Comparison of ENCODE assay signal across 32 cellular contexts in genomic region chr22:36002861-36003260, GRCh38. TPM values are rescaled to one million over a fixed set of nuclear protein-coding genes. Genes with fewer than 3 reads are reported as not detected.
"Had no signal": no experiment of that assay in that cellular context is flagged by ENCODE, and none has a peak within 500 bp of the region (broad histone marks: within the 10 kb centered on the region; RNA-seq: fewer than 3 reads in every experiment).

No MANE protein-coding gene starts in this region.

- H3K27ac Mint-ChIP-seq: activated B cell treated with CpG ODN at 0.5 μM for 24 hours; activated CD8-positive, alpha-beta T cell treated with anti-CD3 and anti-CD28 coated beads for 36 hours; activated naive CD4-positive, alpha-beta T cell treated with anti-CD3 and anti-CD28 coated beads for 36 hours; activated naive CD4-positive, alpha-beta T cell treated with anti-CD3 and anti-CD28 coated beads, Interleukin-2, amount 50 U/mL, for 24 hours; activated naive CD8-positive, alpha-beta T cell treated with anti-CD3 and anti-CD28 coated beads for 36 hours; activated naive CD8-positive, alpha-beta T cell treated with anti-CD3 and anti-CD28 coated beads, Interleukin-2, amount 50 U/mL, for 24 hours; activated T-helper 17 cell treated with anti-CD3 and anti-CD28 coated beads, Interleukin-2, amount 50 U/mL, for 72 hours; T-helper 2 cell treated with Interferon-gamma antibody and Interleukin-4, amounts not matched to agents 5 μg/mL and 100 μg/mL, for 36 hours had no signal

- H3K9me3 Mint-ChIP-seq: activated B cell treated with CpG ODN at 0.5 μM for 24 hours; activated CD8-positive, alpha-beta T cell treated with anti-CD3 and anti-CD28 coated beads for 36 hours; activated naive CD4-positive, alpha-beta T cell treated with anti-CD3 and anti-CD28 coated beads for 36 hours; activated naive CD4-positive, alpha-beta T cell treated with anti-CD3 and anti-CD28 coated beads, Interleukin-2, amount 50 U/mL, for 24 hours; activated naive CD8-positive, alpha-beta T cell treated with anti-CD3 and anti-CD28 coated beads for 36 hours; activated naive CD8-positive, alpha-beta T cell treated with anti-CD3 and anti-CD28 coated beads, Interleukin-2, amount 50 U/mL, for 24 hours; activated T-cell treated with anti-CD3 and anti-CD28 coated beads, Interleukin-2, amount 50 U/mL, for 4 hours; activated T-helper 17 cell treated with anti-CD3 and anti-CD28 coated beads, Interleukin-2, amount 50 U/mL, for 72 hours; T-helper 2 cell treated with Interferon-gamma antibody and Interleukin-4, amounts not matched to agents 5 μg/mL and 100 μg/mL, for 36 hours had no signal

- H3K36me3 ChIP-seq: adrenal gland, esophagus muscularis mucosa, gastrocnemius medialis, heart left ventricle, WERI-Rb-1 had no signal

- H3K4me1 Mint-ChIP-seq: activated B cell treated with CpG ODN at 0.5 μM for 24 hours; activated naive CD4-positive, alpha-beta T cell treated with anti-CD3 and anti-CD28 coated beads, Interleukin-2, amount 50 U/mL, for 24 hours; activated naive CD8-positive, alpha-beta T cell treated with anti-CD3 and anti-CD28 coated beads for 36 hours; activated naive CD8-positive, alpha-beta T cell treated with anti-CD3 and anti-CD28 coated beads, Interleukin-2, amount 50 U/mL, for 24 hours; activated T-helper 17 cell treated with anti-CD3 and anti-CD28 coated beads, Interleukin-2, amount 50 U/mL, for 72 hours had no signal

- H3K4me1 ChIP-seq: foreskin keratinocyte had no signal

- H3K27me3 ChIP-seq: adrenal gland, body of pancreas, esophagus muscularis mucosa, foreskin keratinocyte, gastrocnemius medialis, heart left ventricle had no signal

- H3K9me3 ChIP-seq: adrenal gland, body of pancreas, esophagus muscularis mucosa, gastrocnemius medialis, heart left ventricle had no signal

- H3K27ac ChIP-seq: adrenal gland, body of pancreas, foreskin keratinocyte, gastrocnemius medialis, heart left ventricle, WERI-Rb-1 had no signal

- H3K4me3 ChIP-seq: adrenal gland, body of pancreas, esophagus muscularis mucosa, gastrocnemius medialis, heart left ventricle had no signal

- DNase-seq: activated B cell treated with CpG ODN at 0.5 μM for 24 hours; activated CD4-positive, alpha-beta T cell treated with anti-CD3 and anti-CD28 coated beads for 48 hours; activated CD4-positive, alpha-beta T cell treated with anti-CD3 and anti-CD28 coated beads, Interleukin-2, amount 50 U/mL, for 1 hour; activated CD4-positive, alpha-beta T cell treated with anti-CD3 and anti-CD28 coated beads, Interleukin-2, amount 50 U/mL, for 48 hours; activated CD8-positive, alpha-beta memory T cell treated with anti-CD3 and anti-CD28 coated beads for 24 hours; activated CD8-positive, alpha-beta T cell treated with anti-CD3 and anti-CD28 coated beads for 36 hours; activated effector memory CD4-positive, alpha-beta T cell treated with Interleukin-2 at 50 U/mL for 16 hours; activated gamma-delta T cell treated with Interleukin-2 at 50 U/mL for 16 hours; activated naive CD4-positive, alpha-beta T cell treated with anti-CD3 and anti-CD28 coated beads for 36 hours; activated naive CD8-positive, alpha-beta T cell treated with anti-CD3 and anti-CD28 coated beads for 36 hours; activated naive CD8-positive, alpha-beta T cell treated with anti-CD3 and anti-CD28 coated beads, Interleukin-2, amount 50 U/mL, for 24 hours; activated T-cell treated with anti-CD3 and anti-CD28 coated beads, Interleukin-2, amount 50 U/mL, for 4 hours; adrenal gland; amygdala; aorta; body of pancreas; caudate nucleus; cortex of kidney; dermis blood vessel endothelial cell; effector CD4-positive, alpha-beta T cell; foreskin keratinocyte; gastrocnemius medialis; glutamatergic neuron; heart left ventricle; hypothalamus; T1000; WERI-Rb-1 had no signal

- H3K36me3 Mint-ChIP-seq: activated naive CD8-positive, alpha-beta T cell treated with anti-CD3 and anti-CD28 coated beads for 36 hours had no signal

- ATAC-seq: activated CD4-positive, CD25-positive, alpha-beta regulatory T cell treated with anti-CD3 and anti-CD28 coated beads, Interleukin-2, amount 50 U/mL, for 24 hours; activated CD8-positive, alpha-beta T cell treated with anti-CD3 and anti-CD28 coated beads for 36 hours; activated naive CD8-positive, alpha-beta T cell treated with anti-CD3 and anti-CD28 coated beads, Interleukin-2, amount 50 U/mL, for 24 hours; activated T-cell treated with anti-CD3 and anti-CD28 coated beads, Interleukin-2, amount 50 U/mL, for 4 hours; activated T-helper 17 cell treated with anti-CD3 and anti-CD28 coated beads, Interleukin-2, amount 50 U/mL, for 72 hours; body of pancreas; foreskin keratinocyte; gastrocnemius medialis; heart left ventricle had no signal

- H3K4me3 Mint-ChIP-seq: activated B cell treated with CpG ODN at 0.5 μM for 24 hours; activated CD8-positive, alpha-beta T cell treated with anti-CD3 and anti-CD28 coated beads for 36 hours; activated naive CD4-positive, alpha-beta T cell treated with anti-CD3 and anti-CD28 coated beads for 36 hours; activated naive CD4-positive, alpha-beta T cell treated with anti-CD3 and anti-CD28 coated beads, Interleukin-2, amount 50 U/mL, for 24 hours; activated naive CD8-positive, alpha-beta T cell treated with anti-CD3 and anti-CD28 coated beads for 36 hours; activated naive CD8-positive, alpha-beta T cell treated with anti-CD3 and anti-CD28 coated beads, Interleukin-2, amount 50 U/mL, for 24 hours; activated T-cell treated with anti-CD3 and anti-CD28 coated beads, Interleukin-2, amount 50 U/mL, for 4 hours; activated T-helper 17 cell treated with anti-CD3 and anti-CD28 coated beads, Interleukin-2, amount 50 U/mL, for 72 hours; T-helper 2 cell treated with Interferon-gamma antibody and Interleukin-4, amounts not matched to agents 5 μg/mL and 100 μg/mL, for 36 hours had no signal

RNA-seq across cellular contexts. Expression of gene RBFOX2, which starts 25.8 kb away (rescaled TPM):
- total RNA-seq: activated B cell treated with CpG ODN at 0.5 μM for 24 hours had no signal
